12 cellular contexts compared by ENCODE assay signal in the genomic region with DNA sequence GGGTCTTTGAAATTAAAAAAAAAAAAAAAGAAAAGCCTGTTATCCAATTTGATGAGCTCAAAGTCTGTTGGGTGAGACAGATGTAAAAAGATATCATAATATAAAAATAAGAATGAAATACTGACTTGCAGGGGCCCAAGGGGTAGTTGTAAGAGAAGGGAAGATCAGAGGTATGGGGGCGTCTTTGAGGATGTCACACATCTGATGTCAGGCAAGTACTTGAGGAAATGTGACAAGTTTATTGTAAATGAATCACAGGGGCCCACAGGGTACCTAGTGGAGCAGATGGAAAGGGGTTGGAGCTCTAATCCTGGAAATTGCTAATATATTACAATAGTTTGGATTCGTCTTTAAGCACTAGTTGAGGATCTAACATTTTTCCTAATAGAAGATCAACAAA.
DNase-seq lines count a peak whose midpoint lies in the region; ATAC-seq and TF ChIP-seq lines count a peak whose summit lies in the region.
"Had no signal": no experiment of that assay in that cellular context is flagged by ENCODE, and none has a peak within 500 bp of the region (broad histone marks: within the 10 kb centered on the region; RNA-seq: fewer than 3 reads in every experiment).

No MANE protein-coding gene starts in this region.

- H2BK20ac ChIP-seq in IMR-90 (ENCODE audit: low read depth, low read length) = 0 out of 2 replicates have a peak overlapping the region, but pooled peaks have one; percentile 21
- H2BK20ac ChIP-seq in H9 (ENCODE audit: low read depth, low read length, poor library complexity, severe bottlenecking) = no peak overlapping the region

- BruUV-seq in IMR-90 (replicated peaks; lab: Mats Ljungman, UMichigan) = no TSS peak

- H3T11ph ChIP-seq in H9 (ENCODE audit: low read length) = no peak overlapping the region

- H4K91ac ChIP-seq in IMR-90 (ENCODE audit: insufficient read depth, low read depth, low read length) = no peak overlapping the region; the same call in 1 of the 2 replicates
- H4K91ac ChIP-seq in neuronal stem cell (ENCODE audit: low read depth, low read length, poor library complexity) = no peak overlapping the region
- H4K91ac ChIP-seq in H9 (ENCODE audit: insufficient read length, low read depth, low read length) = no peak overlapping the region

- no peak overlapping the region for H2BK12ac ChIP-seq in neuronal stem cell (ENCODE audit: low read length)
- H2BK12ac ChIP-seq in H9 (ENCODE audit: insufficient read length, low read depth, low read length) = no peak overlapping the region

- DNase-seq in IMR-90 (no peak), neuronal stem cell (ENCODE audit: low spot score) (no peak), H9 (no peak), NCI-H526 (lab: John Stamatoyannopoulos, UW) (no peak), NCI-H510A (lab: John Stamatoyannopoulos, UW) (no peak)
- DNase-seq in activated naive CD8-positive, alpha-beta T cell treated with anti-CD3 and anti-CD28 coated beads, Interleukin-2, amount 10 ng/mL, durations not matched to agents 7 days and 5 days = no peak
- DNase-seq: dermis blood vessel endothelial cell, islet precursor cell, NCI-H226, T-helper 9 cell had no signal

- H3K79me1 ChIP-seq in IMR-90 (ENCODE audit: low read depth in 1 of 2, low read length in 2 of 2) = peaks cover 27 to 62% of the 10 kb centered on the region in 2 experiments
- no peaks in the 10 kb centered on the region for H3K79me1 ChIP-seq in neuronal stem cell (ENCODE audit: low read depth, low read length)
- H3K79me1 ChIP-seq in H9 (ENCODE audit: insufficient read depth, low read depth, low read length, poor library complexity, severe bottlenecking) = no peaks in the 10 kb centered on the region

- H3K9me3 Mint-ChIP-seq in activated naive CD8-positive, alpha-beta T cell treated with anti-CD3 and anti-CD28 coated beads, Interleukin-2, amount 10 ng/mL, durations not matched to agents 7 days and 5 days = no peaks in the 10 kb centered on the region
- no peaks in the 10 kb centered on the region for H3K9me3 Mint-ChIP-seq in nephron
- no peaks in the 10 kb centered on the region for H3K9me3 Mint-ChIP-seq in H9

- H2BK120ac ChIP-seq in IMR-90 (ENCODE audit: low read depth, low read length) (no peak overlapping the region), neuronal stem cell (ENCODE audit: low read depth, low read length) (no peak overlapping the region), H9 (ENCODE audit: low read depth, low read length, poor library complexity, severe bottlenecking) (no peak overlapping the region)

- ATAC-seq in IMR-90 (ENCODE audit: low read depth) = no peak
- no peak for ATAC-seq in activated naive CD8-positive, alpha-beta T cell treated with anti-CD3 and anti-CD28 coated beads, Interleukin-2, amount 10 ng/mL, durations not matched to agents 7 days and 5 days (ENCODE audit: low read depth)

- H3K9ac ChIP-seq in BLaER1 treated with 17β-estradiol and CSF1 and Interleukin-3, amounts not matched to agents 10 nM and 100 nM = peak overlapping the region in 4 of 11 experiments; percentile 64 to 76 (median 73); a peak in 6 of 22 replicates
- H3K9ac ChIP-seq in IMR-90 (ENCODE audit: low read depth, low read length) = no peak overlapping the region
- H3K9ac ChIP-seq in neuronal stem cell (ENCODE audit: low read depth, low read length, poor library complexity) = no peak overlapping the region
- H3K9ac ChIP-seq in H9 (ENCODE audit: extremely low read depth, insufficient read length, low read length) = no peak overlapping the region

- 0 out of 2 replicates have a peak overlapping the region, but pooled peaks have one; percentile 48 for H3K23ac ChIP-seq in IMR-90 (ENCODE audit: low read depth, low read length)
- no peak overlapping the region for H3K23ac ChIP-seq in neuronal stem cell (ENCODE audit: low read depth, low read length, poor library complexity)
- H3K23ac ChIP-seq in H9 (ENCODE audit: insufficient read length, low read depth, low read length) = no peak overlapping the region

- peaks cover 51 to 100% (median 83%) of the 10 kb centered on the region in 10 experiments for H3K4me1 ChIP-seq in BLaER1 treated with 17β-estradiol and CSF1 and Interleukin-3, amounts not matched to agents 10 nM and 100 nM
- peaks cover 32% of the 10 kb centered on the region for H3K4me1 ChIP-seq in IMR-90 (ENCODE audit: control insufficient read depth, insufficient read depth, low read length)
- H3K4me1 ChIP-seq in neuronal stem cell (ENCODE audit: control insufficient read depth in 2 of 2, insufficient read depth in 1 of 2, low read depth in 1 of 2, low read length in 2 of 2) = peaks cover 5 to 22% of the 10 kb centered on the region in 2 donors
- peaks cover 9% of the 10 kb centered on the region; the same call in 1 of the 2 replicates for H3K4me1 ChIP-seq in H9 (ENCODE audit: insufficient read depth, low read length)

- peaks cover 0 to 1% (median 0%) of the 10 kb centered on the region in 11 experiments; a peak in 1 of 22 replicates for H3K9me3 ChIP-seq in BLaER1 treated with 17β-estradiol and CSF1 and Interleukin-3, amounts not matched to agents 10 nM and 100 nM (replicated peaks in 1 of 11)
- H3K9me3 ChIP-seq in IMR-90 (ENCODE audit: control insufficient read depth, insufficient read depth, low read length) (no peaks in the 10 kb centered on the region), neuronal stem cell (replicated peaks in 1 of 2; ENCODE audit: control insufficient read depth in 2 of 2, insufficient read depth in 1 of 2, low read depth in 1 of 2, low read length in 2 of 2) (no peaks in the 10 kb centered on the region), H9 (ENCODE audit: control insufficient read depth, low read depth, low read length) (no peaks in the 10 kb centered on the region)

- no peak overlapping the region; the same call in 1 of the 3 replicates for H2BK15ac ChIP-seq in IMR-90 (ENCODE audit: low read depth, low read length)
- H2BK15ac ChIP-seq in neuronal stem cell (ENCODE audit: low read length) = no peak overlapping the region
- no peak overlapping the region for H2BK15ac ChIP-seq in H9 (ENCODE audit: low read depth, low read length)

- H4K8ac ChIP-seq in IMR-90 (ENCODE audit: low read depth in 2 of 2, low read length in 2 of 2) (peak overlapping the region in 1 of 2 experiments; percentile 31; a peak in 1 of 4 replicates), neuronal stem cell (ENCODE audit: low read depth, low read length) (no peak overlapping the region), H9 (replicated peaks; ENCODE audit: insufficient read length, low read depth, low read length) (no peak overlapping the region)

- H3K9me1 ChIP-seq in IMR-90 (ENCODE audit: insufficient read depth, low read length) = peaks cover 13% of the 10 kb centered on the region

- peaks cover 10% of the 10 kb centered on the region for H3K36me3 Mint-ChIP-seq in activated naive CD8-positive, alpha-beta T cell treated with anti-CD3 and anti-CD28 coated beads, Interleukin-2, amount 10 ng/mL, durations not matched to agents 7 days and 5 days
- no peaks in the 10 kb centered on the region for H3K36me3 Mint-ChIP-seq in nephron (ENCODE audit: low read depth)
- no peaks in the 10 kb centered on the region for H3K36me3 Mint-ChIP-seq in H9 (ENCODE audit: insufficient read depth in 1 of 3, low read depth in 3 of 3)

- POLR2A ChIA-PET in IMR-90 (lab: Charles Lee; ENCODE audit: unreplicated experiment) = no interaction called here
- POLR2A ChIA-PET in activated naive CD8-positive, alpha-beta T cell treated with anti-CD3 and anti-CD28 coated beads, Interleukin-2, amount 10 ng/mL, durations not matched to agents 7 days and 5 days (lab: Charles Lee) = interaction anchor here (1.4 kb wide), 1 partner anchor 22 kb away, joined by 6 read pairs; no protein-coding TSS in a partner anchor

- H3K27ac Mint-ChIP-seq in activated naive CD8-positive, alpha-beta T cell treated with anti-CD3 and anti-CD28 coated beads, Interleukin-2, amount 10 ng/mL, durations not matched to agents 7 days and 5 days = peak overlapping the region; percentile 81
- H3K27ac Mint-ChIP-seq in nephron = peak overlapping the region in 2 of 3 experiments; percentile 5 to 28
- H3K27ac Mint-ChIP-seq in H9 = no peak overlapping the region

- H3K56ac ChIP-seq in IMR-90 (ENCODE audit: extremely low read depth, insufficient read depth, low read length) (no peak overlapping the region), H9 (ENCODE audit: insufficient read length, low read depth, low read length) (no peak overlapping the region)

- H3K79me2 ChIP-seq in H9 (ENCODE audit: insufficient read depth, low read length) = no peaks in the 10 kb centered on the region

- no peaks in the 10 kb centered on the region for H3K27me3 Mint-ChIP-seq in activated naive CD8-positive, alpha-beta T cell treated with anti-CD3 and anti-CD28 coated beads, Interleukin-2, amount 10 ng/mL, durations not matched to agents 7 days and 5 days
- H3K27me3 Mint-ChIP-seq in nephron (ENCODE audit: low read depth) (no peaks in the 10 kb centered on the region), H9 (ENCODE audit: low read depth) (no peaks in the 10 kb centered on the region)

- peak overlapping the region; percentile 33 for H3K4me3 Mint-ChIP-seq in activated naive CD8-positive, alpha-beta T cell treated with anti-CD3 and anti-CD28 coated beads, Interleukin-2, amount 10 ng/mL, durations not matched to agents 7 days and 5 days
- H3K4me3 Mint-ChIP-seq in nephron (no peak overlapping the region), H9 (no peak overlapping the region)

- peak overlapping the region in 7 of 11 experiments; percentile 33 to 91 (median 80); a peak in 11 of 22 replicates for H3K27ac ChIP-seq in BLaER1 treated with 17β-estradiol and CSF1 and Interleukin-3, amounts not matched to agents 10 nM and 100 nM
- H3K27ac ChIP-seq in IMR-90 (ENCODE audit: insufficient read depth, low read length) (peak overlapping the region; percentile 42; the same call in 1 of the 2 replicates), neuronal stem cell (replicated peaks; ENCODE audit: low read length) (no peak overlapping the region), H9 (ENCODE audit: insufficient read length, low read depth, low read length) (no peak overlapping the region)

- no peak for TF ChIP-seq RAD21 in IMR-90 (IDR thresholded peaks at IDR 0.05; ENCODE audit: low read length)

- in situ Hi-C loops in IMR-90 (cut with MboI; ENCODE audit: low sequenced_read_pairs) = no loop called here

- no peaks in the 10 kb centered on the region for H4K20me1 ChIP-seq in BLaER1 treated with 17β-estradiol and CSF1 and Interleukin-3, amounts not matched to agents 10 nM and 100 nM
- no peaks in the 10 kb centered on the region for H4K20me1 ChIP-seq in IMR-90 (ENCODE audit: insufficient read depth, low read length)
- H4K20me1 ChIP-seq in H9 (ENCODE audit: control insufficient read depth, insufficient read depth, insufficient read length) = no peaks in the 10 kb centered on the region

- CTCF ChIA-PET in IMR-90 (lab: Yijun Ruan, JAX) = no interaction called here

- intact Hi-C loops in IMR-90 (cut with micrococcal nuclease) = loop anchor here (10.0 kb wide), 1 partner anchor 157 kb away; no protein-coding TSS in a partner anchor

- H3K18ac ChIP-seq in IMR-90 (ENCODE audit: low read depth, low read length) (peak overlapping the region; percentile 47; the same call in 1 of the 2 replicates), neuronal stem cell (ENCODE audit: low read length) (no peak overlapping the region), H9 (ENCODE audit: insufficient read length, low read depth, low read length) (no peak overlapping the region)

- H3K4me2 ChIP-seq in BLaER1 treated with 17β-estradiol and CSF1 and Interleukin-3, amounts not matched to agents 10 nM and 100 nM = peak overlapping the region in 7 of 11 experiments; percentile 36 to 92 (median 75); a peak in 14 of 22 replicates
- H3K4me2 ChIP-seq in IMR-90 (ENCODE audit: low read depth, low read length) (no peak overlapping the region), neuronal stem cell (ENCODE audit: insufficient read depth, low read length, poor library complexity, severe bottlenecking) (no peak overlapping the region), H9 (ENCODE audit: insufficient read depth, insufficient read length, low read length) (no peak overlapping the region)

- dilution Hi-C loops in IMR-90 (cut with HindIII; ENCODE audit: low sequenced_read_pairs, unreplicated experiment) = no loop called here

- peaks cover 77% of the 10 kb centered on the region for H3K4me1 Mint-ChIP-seq in activated naive CD8-positive, alpha-beta T cell treated with anti-CD3 and anti-CD28 coated beads, Interleukin-2, amount 10 ng/mL, durations not matched to agents 7 days and 5 days
- peaks cover 53% of the 10 kb centered on the region for H3K4me1 Mint-ChIP-seq in nephron
- H3K4me1 Mint-ChIP-seq in H9 = peaks cover 22 to 40% of the 10 kb centered on the region in 2 experiments

- peak overlapping the region; percentile 54; the same call in 1 of the 2 replicates for H4K5ac ChIP-seq in IMR-90 (ENCODE audit: low read depth, low read length)
- no peak overlapping the region for H4K5ac ChIP-seq in H9 (ENCODE audit: insufficient read length, low read depth, low read length)

- 90% methylated on average over 1 of the region's 2 CpGs; no CpG with 5 or more reads in 1 of the 2 experiments for WGBS in IMR-90 (ENCODE audit: extremely low coverage in 2 of 2, insufficient read length in 1 of 2), 2 experiments
- WGBS in neuronal stem cell (ENCODE audit: extremely low coverage in 2 of 2, insufficient read length in 2 of 2, insufficient replicate concordance in 1 of 2), 2 donors = no CpG with 5 or more reads among the region's 2 CpGs
- WGBS in H9 (ENCODE audit: extremely low coverage, insufficient read length, low lambda C conversion rate) = no CpG with 5 or more reads among the region's 2 CpGs

- H3K4ac ChIP-seq in IMR-90 (ENCODE audit: low read depth, low read length) (peak overlapping the region; percentile 88; the same call in 1 of the 2 replicates), neuronal stem cell (ENCODE audit: low read length) (no peak overlapping the region), H9 (ENCODE audit: low read depth, low read length) (no peak overlapping the region)

- H2AK5ac ChIP-seq in IMR-90 (ENCODE audit: low read depth, low read length) = peak overlapping the region; percentile 54; the same call in 1 of the 2 replicates
- no peak overlapping the region for H2AK5ac ChIP-seq in neuronal stem cell (ENCODE audit: low read depth, low read length)
- no peak overlapping the region for H2AK5ac ChIP-seq in H9 (ENCODE audit: insufficient read length, low read length)

- H2AFZ ChIP-seq in IMR-90 (replicated peaks; ENCODE audit: low read length, poor library complexity) = no peak overlapping the region
- no peak overlapping the region for H2AFZ ChIP-seq in neuronal stem cell (ENCODE audit: low read length)
- no peak overlapping the region for H2AFZ ChIP-seq in H9 (ENCODE audit: low read length)

- H2BK5ac ChIP-seq in IMR-90 (ENCODE audit: low read depth, low read length, poor library complexity, severe bottlenecking) (peak overlapping the region; percentile 92), neuronal stem cell (ENCODE audit: low read length) (no peak overlapping the region), H9 (ENCODE audit: insufficient read length, low read length) (no peak overlapping the region)

- no peaks in the 10 kb centered on the region for H3K23me2 ChIP-seq in H9 (ENCODE audit: insufficient read length, low read depth, low read length, poor library complexity, severe bottlenecking)

- H3K27me3 ChIP-seq in BLaER1 treated with 17β-estradiol and CSF1 and Interleukin-3, amounts not matched to agents 10 nM and 100 nM = no peaks in the 10 kb centered on the region
- H3K27me3 ChIP-seq in IMR-90 (ENCODE audit: control insufficient read depth, insufficient read depth, low read length) (no peaks in the 10 kb centered on the region), neuronal stem cell (ENCODE audit: control insufficient read depth in 3 of 3, insufficient read depth in 3 of 3, low read depth in 1 of 3, low read length in 3 of 3) (no peaks in the 10 kb centered on the region), H9 (ENCODE audit: insufficient read depth, low read length) (no peaks in the 10 kb centered on the region)

- H3K14ac ChIP-seq in IMR-90 (replicated peaks; ENCODE audit: low read depth, low read length) = no peak overlapping the region; the same call in 1 of the 2 replicates
- H3K14ac ChIP-seq in neuronal stem cell (ENCODE audit: low read length) = no peak overlapping the region
- no peak overlapping the region for H3K14ac ChIP-seq in H9 (ENCODE audit: insufficient read depth, low read length)

- no peak overlapping the region for H2AK9ac ChIP-seq in IMR-90 (replicated peaks; ENCODE audit: low read depth, low read length, poor library complexity)

- TF ChIP-seq CTCF in IMR-90 (conservative IDR thresholded peaks at IDR 0.05; ENCODE audit: low read depth, low read length) (no peak), nephron (IDR thresholded peaks at IDR 0.05; ENCODE audit: unreplicated experiment in 3 of 3) (no peak), H9 (conservative IDR thresholded peaks at IDR 0.05) (no peak)

- H3K36me3 ChIP-seq in BLaER1 treated with 17β-estradiol and CSF1 and Interleukin-3, amounts not matched to agents 10 nM and 100 nM = peaks cover 0 to 6% (median 0%) of the 10 kb centered on the region in 11 experiments; a peak in 2 of 22 replicates
- H3K36me3 ChIP-seq in IMR-90 (ENCODE audit: control insufficient read depth, insufficient read depth, low read length) = no peaks in the 10 kb centered on the region
- no peaks in the 10 kb centered on the region for H3K36me3 ChIP-seq in neuronal stem cell (replicated peaks in 1 of 2; ENCODE audit: control insufficient read depth in 2 of 2, insufficient read depth in 2 of 2, low read length in 2 of 2)

- no peak for TF ChIP-seq POLR2A in IMR-90 (IDR thresholded peaks at IDR 0.05; ENCODE audit: low read depth, low read length)

- no peak overlapping the region for H3K4me3 ChIP-seq in BLaER1 treated with 17β-estradiol and CSF1 and Interleukin-3, amounts not matched to agents 10 nM and 100 nM
- H3K4me3 ChIP-seq in IMR-90 (ENCODE audit: insufficient read depth, low read depth, low read length) (no peak overlapping the region), neuronal stem cell (ENCODE audit: low read length in 2 of 2) (no peak overlapping the region)

Comparison
In these comparisons a context has a peak if more than half of its experiments do, and no peak if none do; other contexts are left out.
1. H3K27ac ChIP-seq: peak in BLaER1 treated with 17β-estradiol and CSF1 and Interleukin-3, amounts not matched to agents 10 nM and 100 nM (7 of 11) and IMR-90 (single experiment); none in neuronal stem cell (single experiment) and H9 (single experiment).
2. H3K4me2 ChIP-seq: peak in BLaER1 treated with 17β-estradiol and CSF1 and Interleukin-3, amounts not matched to agents 10 nM and 100 nM (7 of 11); none in IMR-90 (single experiment), neuronal stem cell (single experiment) and H9 (single experiment).
3. H3K27ac Mint-ChIP-seq: peak in activated naive CD8-positive, alpha-beta T cell treated with anti-CD3 and anti-CD28 coated beads, Interleukin-2, amount 10 ng/mL, durations not matched to agents 7 days and 5 days (single experiment) and nephron (2 of 3); none in H9 (0 of 3).